Comparison of ENCODE assay signal across 18 cellular contexts in genomic region chr1:31674626-31675025, GRCh38. TPM values are rescaled to one million over a fixed set of nuclear protein-coding genes. Genes with fewer than 3 reads are reported as not detected.
A peak's percentile ranks its signal among the peaks of the same experiment; 100 is the strongest.
DNase-seq lines count a peak whose midpoint lies in the region; ATAC-seq and TF ChIP-seq lines count a peak whose summit lies in the region.
"Had no signal": no experiment of that assay in that cellular context is flagged by ENCODE, and none has a peak within 500 bp of the region (broad histone marks: within the 10 kb centered on the region; RNA-seq: fewer than 3 reads in every experiment).

No MANE protein-coding gene starts in this region.

- ATAC-seq in GM23338 (no peak; the same call in 2 of the 3 replicates), natural killer cell (no peak), GM21528 (IDR thresholded peaks at IDR 0.05; ENCODE audit: low FRiP score, unreplicated experiment) (no peak)
- ATAC-seq: activated naive CD4-positive, alpha-beta T cell treated with anti-CD3 and anti-CD28 coated beads, Interleukin-2, amount 50 U/mL, for 72 hours had no signal

- intact Hi-C loops in sigmoid colon (cut with DNase I) = no loop called here
- intact Hi-C loops in natural killer cell (cut with micrococcal nuclease) = no loop called here
- intact Hi-C loops in activated CD4-positive, alpha-beta T cell treated with anti-CD3 and anti-CD28 coated beads, Interleukin-2, amount 10 ng/mL, durations not matched to agents 24 days and 14 days (cut with micrococcal nuclease) = no loop called here

- H3K27ac Mint-ChIP-seq in GM23338 = 0 out of 2 replicates have a peak overlapping the region, but pooled peaks have one; percentile 31
- no peak overlapping the region for H3K27ac Mint-ChIP-seq in natural killer cell
- no peak overlapping the region for H3K27ac Mint-ChIP-seq in activated CD4-positive, alpha-beta T cell treated with anti-CD3 and anti-CD28 coated beads, Interleukin-2, amount 10 ng/mL, durations not matched to agents 24 days and 14 days
- H3K27ac Mint-ChIP-seq: activated naive CD4-positive, alpha-beta T cell treated with anti-CD3 and anti-CD28 coated beads, Interleukin-2, amount 50 U/mL, for 72 hours; activated T-cell treated with anti-CD3 and anti-CD28 coated beads, Interleukin-2, amount 50 U/mL, for 24 hours had no signal

- H3K4me1 ChIP-seq in GM23338 (ENCODE audit: insufficient read depth) (peaks cover 14% of the 10 kb centered on the region), sigmoid colon (peaks cover 0 to 74% (median 66%) of the 10 kb centered on the region in 4 donors)

- no peak overlapping the region for H3K4me2 ChIP-seq in GM23338
- H3K4me2 ChIP-seq: BLaER1 had no signal

- H4K20me1 ChIP-seq in GM23338 (replicated peaks; ENCODE audit: insufficient read depth) = no peaks in the 10 kb centered on the region
- H4K20me1 ChIP-seq: BLaER1 had no signal

- peaks cover 22% of the 10 kb centered on the region for H3K4me1 Mint-ChIP-seq in GM23338
- H3K4me1 Mint-ChIP-seq in natural killer cell = peaks cover 7 to 9% of the 10 kb centered on the region in 2 donors
- peaks cover 4% of the 10 kb centered on the region for H3K4me1 Mint-ChIP-seq in activated CD4-positive, alpha-beta T cell treated with anti-CD3 and anti-CD28 coated beads, Interleukin-2, amount 10 ng/mL, durations not matched to agents 24 days and 14 days

- no peaks in the 10 kb centered on the region for H3K9me3 ChIP-seq in sigmoid colon
- H3K9me3 ChIP-seq: BLaER1, upper lobe of left lung had no signal

- H3K36me3 ChIP-seq in GM23338 (ENCODE audit: insufficient read depth) = no peaks in the 10 kb centered on the region
- peaks cover 0 to 24% (median 10%) of the 10 kb centered on the region in 4 donors for H3K36me3 ChIP-seq in sigmoid colon
- H3K36me3 ChIP-seq: BLaER1 had no signal

- H3K27ac ChIP-seq in GM23338 (ENCODE audit: low read depth) (no peak overlapping the region), sigmoid colon (peak overlapping the region in 3 of 4 donors; percentile 77 to 82 (median 81))
- H3K27ac ChIP-seq: BLaER1, upper lobe of left lung had no signal

- no peak for TF ChIP-seq POLR2A in sigmoid colon (IDR thresholded peaks at IDR 0.05)

- H3K27me3 ChIP-seq in GM23338 (ENCODE audit: insufficient read depth) (no peaks in the 10 kb centered on the region), sigmoid colon (no peaks in the 10 kb centered on the region)
- H3K27me3 ChIP-seq: upper lobe of left lung had no signal

- H3K79me2 ChIP-seq in GM23338 (replicated peaks; ENCODE audit: insufficient read depth) = no peaks in the 10 kb centered on the region

- H3K4me3 Mint-ChIP-seq in GM23338 (no peak overlapping the region), natural killer cell (no peak overlapping the region)
- H3K4me3 Mint-ChIP-seq in activated CD4-positive, alpha-beta T cell treated with anti-CD3 and anti-CD28 coated beads, Interleukin-2, amount 10 ng/mL, durations not matched to agents 24 days and 14 days = no peak overlapping the region
- H3K4me3 Mint-ChIP-seq: activated T-cell treated with anti-CD3 and anti-CD28 coated beads, Interleukin-2, amount 50 U/mL, for 24 hours had no signal

- WGBS in sigmoid colon, 2 donors = 87 to 90% methylated on average over 8 of the region's 8 CpGs

- H3K4me3 ChIP-seq in GM23338 = no peak overlapping the region
- H3K4me3 ChIP-seq in sigmoid colon = no peak overlapping the region
- H3K4me3 ChIP-seq: BLaER1, skin epidermis, upper lobe of left lung had no signal

- no peaks in the 10 kb centered on the region for H3K9me2 ChIP-seq in GM23338 (ENCODE audit: insufficient read depth)

- H3K36me3 Mint-ChIP-seq in GM23338 (ENCODE audit: low read depth) (no peaks in the 10 kb centered on the region; the same call in 2 of the 3 replicates), natural killer cell (no peaks in the 10 kb centered on the region)
- no peaks in the 10 kb centered on the region for H3K36me3 Mint-ChIP-seq in activated CD4-positive, alpha-beta T cell treated with anti-CD3 and anti-CD28 coated beads, Interleukin-2, amount 10 ng/mL, durations not matched to agents 24 days and 14 days (ENCODE audit: low read depth)
- H3K36me3 Mint-ChIP-seq: activated naive CD4-positive, alpha-beta T cell treated with anti-CD3 and anti-CD28 coated beads, Interleukin-2, amount 50 U/mL, for 72 hours had no signal

- H3K9me3 Mint-ChIP-seq in GM23338 (no peaks in the 10 kb centered on the region), natural killer cell (no peaks in the 10 kb centered on the region)
- H3K9me3 Mint-ChIP-seq in activated CD4-positive, alpha-beta T cell treated with anti-CD3 and anti-CD28 coated beads, Interleukin-2, amount 10 ng/mL, durations not matched to agents 24 days and 14 days = no peaks in the 10 kb centered on the region
- H3K9me3 Mint-ChIP-seq: activated naive CD4-positive, alpha-beta T cell treated with anti-CD3 and anti-CD28 coated beads, Interleukin-2, amount 50 U/mL, for 72 hours; activated T-cell treated with anti-CD3 and anti-CD28 coated beads, Interleukin-2, amount 50 U/mL, for 24 hours had no signal

- in situ Hi-C loops in ACHN (cut with HindIII; ENCODE audit: low pct_ligation_motif_present, low pct_unique_long_range_greater_than_20kb, low sequenced_read_pairs) = no loop called here

- H3K27me3 Mint-ChIP-seq in GM23338 (ENCODE audit: insufficient read depth, low read depth, poor library complexity) = peaks cover 7% of the 10 kb centered on the region
- peaks cover 15 to 23% of the 10 kb centered on the region in 2 donors for H3K27me3 Mint-ChIP-seq in natural killer cell (ENCODE audit: low read depth in 2 of 2)
- H3K27me3 Mint-ChIP-seq in activated CD4-positive, alpha-beta T cell treated with anti-CD3 and anti-CD28 coated beads, Interleukin-2, amount 10 ng/mL, durations not matched to agents 24 days and 14 days = peaks cover 17% of the 10 kb centered on the region

- no peak for TF ChIP-seq EP300 in sigmoid colon (IDR thresholded peaks at IDR 0.05)

- H2AFZ ChIP-seq in GM23338 = no peak overlapping the region

- DNase-seq in GM23338 (ENCODE audit: low spot score) (no peak), NCI-H2171 treated with DMSO at 0.1 percent for 48 hours (lab: John Stamatoyannopoulos, UW) (peak; percentile 96), dedifferentiated amniotic fluid mesenchymal stem cell (ENCODE audit: extremely low spot score) (peak; percentile 19), sigmoid colon (no peak), natural killer cell (no peak), ACHN (no peak)
- DNase-seq in activated CD4-positive, alpha-beta T cell treated with anti-CD3 and anti-CD28 coated beads, Interleukin-2, amount 10 ng/mL, durations not matched to agents 24 days and 14 days = no peak
- DNase-seq: activated T-cell treated with anti-CD3 and anti-CD28 coated beads, Interleukin-2, amount 50 U/mL, for 24 hours; NCI-H1092; NCI-H2227 treated with DMSO at 0.1 percent for 48 hours; upper lobe of left lung had no signal

- no peaks in the 10 kb centered on the region for H3F3A ChIP-seq in GM23338 (replicated peaks; ENCODE audit: low read depth)

- TF ChIP-seq CTCF in GM23338 (conservative IDR thresholded peaks at IDR 0.05; ENCODE audit: low read depth in 2 of 2) (no peak), sigmoid colon (IDR thresholded peaks at IDR 0.05) (no peak), natural killer cell (IDR thresholded peaks at IDR 0.05) (no peak)

TF ChIP-seq in GM23338, 12 proteins besides CTCF, POLR2A, EP300 and RAD21:
- TF ChIP-seq, protein P1, sequence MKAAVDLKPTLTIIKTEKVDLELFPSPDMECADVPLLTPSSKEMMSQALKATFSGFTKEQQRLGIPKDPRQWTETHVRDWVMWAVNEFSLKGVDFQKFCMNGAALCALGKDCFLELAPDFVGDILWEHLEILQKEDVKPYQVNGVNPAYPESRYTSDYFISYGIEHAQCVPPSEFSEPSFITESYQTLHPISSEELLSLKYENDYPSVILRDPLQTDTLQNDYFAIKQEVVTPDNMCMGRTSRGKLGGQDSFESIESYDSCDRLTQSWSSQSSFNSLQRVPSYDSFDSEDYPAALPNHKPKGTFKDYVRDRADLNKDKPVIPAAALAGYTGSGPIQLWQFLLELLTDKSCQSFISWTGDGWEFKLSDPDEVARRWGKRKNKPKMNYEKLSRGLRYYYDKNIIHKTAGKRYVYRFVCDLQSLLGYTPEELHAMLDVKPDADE (IDR thresholded peaks at IDR 0.05) = no peak

RNA-seq across cellular contexts. Expression of gene COL16A1, which starts 29.2 kb away (rescaled TPM):
- total RNA-seq in GM23338 (2014; rRNA removed; shearing (Covaris generic)) = 13.2 and 15.7 TPM in 2 replicates
- polyA plus RNA-seq in GM23338 (2016; fragmentation: Nextera tagmentation; extraction: Ambion mirVana) (3.4 and 4.2 TPM in 2 replicates), sigmoid colon (10 to 100 TPM in 1 of 3 donors, 1 to 10 TPM in 2; 4.6 to 23.4 (median 4.8) TPM)
- total RNA-seq in sigmoid colon (100 to 1,000 TPM in 2 of 4 donors, 10 to 100 TPM in 2; 43.1 to 271 (median 98.8) TPM), natural killer cell (under 1 TPM in 1 of 3 donors, not detected in 2; 0.14 TPM)
- not detected in 2 replicates for total RNA-seq in activated CD4-positive, alpha-beta T cell treated with anti-CD3 and anti-CD28 coated beads, Interleukin-2, amount 10 ng/mL, durations not matched to agents 24 days and 14 days

RNA-seq across cellular contexts. Expression of gene PEF1, which starts 29.9 kb away (rescaled TPM):
- 60.5 and 68.5 TPM in 2 replicates for total RNA-seq in GM23338 (2014; rRNA removed; shearing (Covaris generic))
- polyA plus RNA-seq in GM23338 (2016; fragmentation: Nextera tagmentation; extraction: Ambion mirVana) (22.0 and 22.3 TPM in 2 replicates), sigmoid colon (10 to 100 TPM; 56.5 to 74.2 (median 66.4) TPM)
- total RNA-seq in sigmoid colon (10 to 100 TPM; 52.9 to 87.4 (median 65.7) TPM), natural killer cell (10 to 100 TPM; 48.9 to 62.8 (median 49.9) TPM)
- total RNA-seq in activated CD4-positive, alpha-beta T cell treated with anti-CD3 and anti-CD28 coated beads, Interleukin-2, amount 10 ng/mL, durations not matched to agents 24 days and 14 days = 64.0 and 64.4 TPM in 2 replicates

RNA-seq across cellular contexts. Expression of gene HCRTR1, which starts 57.1 kb away (rescaled TPM):
- 1.0 TPM in 1 of 2 replicates, not detected in the other for total RNA-seq in GM23338 (2014; rRNA removed; shearing (Covaris generic))
- polyA plus RNA-seq in GM23338 (2016; fragmentation: Nextera tagmentation; extraction: Ambion mirVana) (0.15 TPM in 1 of 2 replicates, not detected in the other), sigmoid colon (under 1 TPM in 1 of 3 donors, not detected in 2; 0.03 TPM)
- total RNA-seq in sigmoid colon (not detected), natural killer cell (not detected)
- total RNA-seq in activated CD4-positive, alpha-beta T cell treated with anti-CD3 and anti-CD28 coated beads, Interleukin-2, amount 10 ng/mL, durations not matched to agents 24 days and 14 days = not detected in 2 replicates
- total RNA-seq: activated naive CD4-positive, alpha-beta T cell treated with anti-CD3 and anti-CD28 coated beads, Interleukin-2, amount 50 U/mL, for 72 hours; bronchial epithelial cell; SK-MEL-5 had no signal
- polyA plus RNA-seq: keratinocyte had no signal

Comparison
In these comparisons a context has a peak if more than half of its experiments do, and no peak if none do; other contexts are left out.
1. DNase-seq: peak in NCI-H2171 treated with DMSO at 0.1 percent for 48 hours (single experiment) and dedifferentiated amniotic fluid mesenchymal stem cell (single experiment); none in GM23338 (single experiment), sigmoid colon (single experiment), natural killer cell (single experiment), activated CD4-positive, alpha-beta T cell treated with anti-CD3 and anti-CD28 coated beads, Interleukin-2, amount 10 ng/mL, durations not matched to agents 24 days and 14 days (single experiment) and ACHN (single experiment).
2. RNA of gene COL16A1, which starts 29.2 kb away (total RNA-seq): 43.1 to 271 TPM in sigmoid colon and 13.2 to 15.7 TPM in GM23338; 0.14 TPM in natural killer cell and not detected in activated CD4-positive, alpha-beta T cell treated with anti-CD3 and anti-CD28 coated beads, Interleukin-2, amount 10 ng/mL, durations not matched to agents 24 days and 14 days; every median in the first group is over 10 times any median in the second.